ENCODE assay signal across 10 cellular contexts in genomic region chr10:85791846-85792532, GRCh38.
A peak's percentile ranks its signal among the peaks of the same experiment; 100 is the strongest.
DNase-seq lines count a peak whose midpoint lies in the region; ATAC-seq and TF ChIP-seq lines count a peak whose summit lies in the region.
"Had no signal": no experiment of that assay in that cellular context is flagged by ENCODE, and none has a peak within 500 bp of the region (broad histone marks: within the 10 kb centered on the region; RNA-seq: fewer than 3 reads in every experiment).

No MANE protein-coding gene starts in this region.

- no peaks in the 10 kb centered on the region for H3K36me3 Mint-ChIP-seq in activated CD8-positive, alpha-beta T cell treated with anti-CD3 and anti-CD28 coated beads for 36 hours (ENCODE audit: low read depth)
- H3K36me3 Mint-ChIP-seq in activated CD8-positive, alpha-beta T cell treated with anti-CD3 and anti-CD28 coated beads, Interleukin-2, amount 10 ng/mL, durations not matched to agents 7 days and 5 days (ENCODE audit: low read depth): no peaks in the 10 kb centered on the region

- in situ Hi-C loops in gastrocnemius medialis (cut with MboI; ENCODE audit: low sequenced_read_pairs in 4 of 4): no loop called here

- no peak for TF ChIP-seq CTCF in activated CD8-positive, alpha-beta T cell treated with anti-CD3 and anti-CD28 coated beads for 36 hours (IDR thresholded peaks at IDR 0.05)
- TF ChIP-seq CTCF in OCI-LY7 (conservative IDR thresholded peaks at IDR 0.05; ENCODE audit: low read length) (peak; percentile 67), gastrocnemius medialis (IDR thresholded peaks at IDR 0.05 in 4 of 5, conservative IDR thresholded peaks at IDR 0.05 in 1 of 5) (peak in 1 of 5 experiments; percentile 6)

- no peaks in the 10 kb centered on the region for H3K79me2 ChIP-seq in OCI-LY7 (ENCODE audit: insufficient read depth, low read depth, low read length)

- intact Hi-C loops in activated CD8-positive, alpha-beta T cell treated with anti-CD3 and anti-CD28 coated beads for 36 hours (cut with micrococcal nuclease): no loop called here
- intact Hi-C loops in OCI-LY7 (cut with micrococcal nuclease; ENCODE audit: unreplicated experiment): no loop called here
- intact Hi-C loops in gastrocnemius medialis (cut with DNase I; ENCODE audit: low total_unique reads): no loop called here

- no peak overlapping the region for H3K27ac ChIP-seq in OCI-LY7 (ENCODE audit: low read depth, low read length, poor library complexity, severe bottlenecking)
- peak overlapping the region in 1 of 4 donors; percentile 41 for H3K27ac ChIP-seq in gastrocnemius medialis
- H3K27ac ChIP-seq: prostate gland had no signal

- H3K4me3 ChIP-seq in OCI-LY7 (ENCODE audit: low read depth, low read length, poor library complexity, severe bottlenecking) (no peak overlapping the region), gastrocnemius medialis (no peak overlapping the region)
- H3K4me3 ChIP-seq: prostate gland had no signal

- POLR2A ChIA-PET in activated CD8-positive, alpha-beta T cell treated with anti-CD3 and anti-CD28 coated beads for 36 hours (lab: Charles Lee): no interaction called here
- POLR2A ChIA-PET in activated CD8-positive, alpha-beta T cell treated with anti-CD3 and anti-CD28 coated beads, Interleukin-2, amount 10 ng/mL, durations not matched to agents 7 days and 5 days (lab: Charles Lee): no interaction called here
- POLR2A ChIA-PET in OCI-LY7 (lab: Charles Lee): interaction anchor here (1.1 kb wide), 2 partner anchors 12 to 34 kb away, joined by 3 read pairs; no protein-coding TSS in a partner anchor

- peaks cover 3% of the 10 kb centered on the region for H3K27me3 Mint-ChIP-seq in activated CD8-positive, alpha-beta T cell treated with anti-CD3 and anti-CD28 coated beads for 36 hours
- H3K27me3 Mint-ChIP-seq in activated CD8-positive, alpha-beta T cell treated with anti-CD3 and anti-CD28 coated beads, Interleukin-2, amount 10 ng/mL, durations not matched to agents 7 days and 5 days (ENCODE audit: low read depth): peaks cover 5% of the 10 kb centered on the region

- H3K4me2 ChIP-seq in OCI-LY7 (ENCODE audit: low read length): no peak overlapping the region

- peak; percentile 7 for DNase-seq in activated CD8-positive, alpha-beta T cell treated with anti-CD3 and anti-CD28 coated beads for 36 hours
- no peak for DNase-seq in activated CD8-positive, alpha-beta T cell treated with anti-CD3 and anti-CD28 coated beads, Interleukin-2, amount 10 ng/mL, durations not matched to agents 7 days and 5 days
- DNase-seq in OCI-LY7 (ENCODE audit: low spot score): peak; percentile 4
- DNase-seq in globus pallidus (ENCODE audit: low spot score): peak; percentile 35
- peak in 1 of 2 donors; percentile 30 for DNase-seq in gastrocnemius medialis
- no peak for DNase-seq in C1 segment of cervical spinal cord (lab: John Stamatoyannopoulos, UW)
- no peak for DNase-seq in NCI-H2029 treated with DMSO at 0.1 percent for 48 hours (lab: John Stamatoyannopoulos, UW)
- DNase-seq in NCI-H1436 (lab: John Stamatoyannopoulos, UW): no peak
- DNase-seq: AML-193 had no signal

- H3K36me3 ChIP-seq in OCI-LY7 (ENCODE audit: insufficient read depth, low read length): no peaks in the 10 kb centered on the region
- H3K36me3 ChIP-seq in gastrocnemius medialis: no peaks in the 10 kb centered on the region
- H3K36me3 ChIP-seq: prostate gland had no signal

- no peak overlapping the region for H3K27ac Mint-ChIP-seq in activated CD8-positive, alpha-beta T cell treated with anti-CD3 and anti-CD28 coated beads for 36 hours
- H3K27ac Mint-ChIP-seq in activated CD8-positive, alpha-beta T cell treated with anti-CD3 and anti-CD28 coated beads, Interleukin-2, amount 10 ng/mL, durations not matched to agents 7 days and 5 days: no peak overlapping the region

- no peaks in the 10 kb centered on the region for H3K27me3 ChIP-seq in gastrocnemius medialis

- no peak overlapping the region for H2AFZ ChIP-seq in OCI-LY7 (ENCODE audit: low read length)

- H3K4me1 Mint-ChIP-seq in activated CD8-positive, alpha-beta T cell treated with anti-CD3 and anti-CD28 coated beads for 36 hours (ENCODE audit: low read depth): no peaks in the 10 kb centered on the region
- no peaks in the 10 kb centered on the region for H3K4me1 Mint-ChIP-seq in activated CD8-positive, alpha-beta T cell treated with anti-CD3 and anti-CD28 coated beads, Interleukin-2, amount 10 ng/mL, durations not matched to agents 7 days and 5 days (ENCODE audit: low read depth)

- no TSS peak for BruUV-seq in OCI-LY7 (replicated peaks; lab: Mats Ljungman, UMichigan)

- CTCF ChIA-PET in activated CD8-positive, alpha-beta T cell treated with anti-CD3 and anti-CD28 coated beads for 36 hours (lab: Charles Lee): interaction anchor here (1.2 kb wide), 1 partner anchor 9 kb away, joined by 3 read pairs; no protein-coding TSS in a partner anchor
- CTCF ChIA-PET in activated CD8-positive, alpha-beta T cell treated with anti-CD3 and anti-CD28 coated beads, Interleukin-2, amount 10 ng/mL, durations not matched to agents 7 days and 5 days (lab: Charles Lee): no interaction called here
- CTCF ChIA-PET in OCI-LY7 (lab: Charles Lee; ENCODE audit: unreplicated experiment): no interaction called here

- H3K9me2 ChIP-seq in OCI-LY7 (ENCODE audit: insufficient read depth, low read length): no peaks in the 10 kb centered on the region

- H3K9me3 ChIP-seq in OCI-LY7 (ENCODE audit: low read length): no peaks in the 10 kb centered on the region
- no peaks in the 10 kb centered on the region for H3K9me3 ChIP-seq in gastrocnemius medialis
- H3K9me3 ChIP-seq: prostate gland had no signal

- no peak overlapping the region for H3K4me3 Mint-ChIP-seq in activated CD8-positive, alpha-beta T cell treated with anti-CD3 and anti-CD28 coated beads for 36 hours
- no peak overlapping the region for H3K4me3 Mint-ChIP-seq in activated CD8-positive, alpha-beta T cell treated with anti-CD3 and anti-CD28 coated beads, Interleukin-2, amount 10 ng/mL, durations not matched to agents 7 days and 5 days

- no peaks in the 10 kb centered on the region for H3K9me3 Mint-ChIP-seq in activated CD8-positive, alpha-beta T cell treated with anti-CD3 and anti-CD28 coated beads for 36 hours
- H3K9me3 Mint-ChIP-seq in activated CD8-positive, alpha-beta T cell treated with anti-CD3 and anti-CD28 coated beads, Interleukin-2, amount 10 ng/mL, durations not matched to agents 7 days and 5 days (ENCODE audit: insufficient read depth): no peaks in the 10 kb centered on the region

- TF ChIP-seq POLR2A in gastrocnemius medialis (IDR thresholded peaks at IDR 0.05): no peak

- H3K4me1 ChIP-seq in OCI-LY7 (ENCODE audit: insufficient read depth, low read length, poor library complexity, severe bottlenecking): no peaks in the 10 kb centered on the region
- peaks cover 0 to 4% of the 10 kb centered on the region in 2 donors for H3K4me1 ChIP-seq in gastrocnemius medialis
- H3K4me1 ChIP-seq: prostate gland had no signal

- ATAC-seq in activated CD8-positive, alpha-beta T cell treated with anti-CD3 and anti-CD28 coated beads for 36 hours: no peak
- ATAC-seq in activated CD8-positive, alpha-beta T cell treated with anti-CD3 and anti-CD28 coated beads, Interleukin-2, amount 10 ng/mL, durations not matched to agents 7 days and 5 days: no peak
- peak; percentile 54 to 55 for ATAC-seq in gastrocnemius medialis

- H4K20me1 ChIP-seq in OCI-LY7 (ENCODE audit: insufficient read depth, low read length): no peaks in the 10 kb centered on the region

Comparison
In these comparisons a context has a peak if more than half of its experiments do, and no peak if none do; other contexts are left out.
1. DNase-seq: peak in activated CD8-positive, alpha-beta T cell treated with anti-CD3 and anti-CD28 coated beads for 36 hours (single experiment), OCI-LY7 (single experiment) and globus pallidus (single experiment); none in activated CD8-positive, alpha-beta T cell treated with anti-CD3 and anti-CD28 coated beads, Interleukin-2, amount 10 ng/mL, durations not matched to agents 7 days and 5 days (single experiment), C1 segment of cervical spinal cord (0 of 14), NCI-H2029 treated with DMSO at 0.1 percent for 48 hours (single experiment) and NCI-H1436 (single experiment).
2. ATAC-seq: peak in gastrocnemius medialis (2 of 2); none in activated CD8-positive, alpha-beta T cell treated with anti-CD3 and anti-CD28 coated beads for 36 hours (single experiment) and activated CD8-positive, alpha-beta T cell treated with anti-CD3 and anti-CD28 coated beads, Interleukin-2, amount 10 ng/mL, durations not matched to agents 7 days and 5 days (single experiment).